18 cellular contexts compared by ENCODE assay signal in genomic region chr11:120385110-120385509, GRCh38. TPM values are rescaled to one million over a fixed set of nuclear protein-coding genes. Genes with fewer than 3 reads are reported as not detected.
DNase-seq lines count a peak whose midpoint lies in the region; ATAC-seq, FAIRE-seq and TF ChIP-seq lines count a peak whose summit lies in the region.
"Had no signal": no experiment of that assay in that cellular context is flagged by ENCODE, and none has a peak within 500 bp of the region (broad histone marks: within the 10 kb centered on the region; RNA-seq: fewer than 3 reads in every experiment).

No MANE protein-coding gene starts in this region.

- peaks cover 6% of the 10 kb centered on the region; the same call in 1 of the 3 replicates for H3K9me3 ChIP-seq in A549
- H3K9me3 ChIP-seq: upper lobe of right lung had no signal

- H3K4me1 Mint-ChIP-seq in mesothelial cell of epicardium, result peaks cover 30% of the 10 kb centered on the region

- peak overlapping the region; percentile 27; the same call in 1 of the 3 replicates for H3K4me2 ChIP-seq in A549
- H3K4me2 ChIP-seq: hepatocyte had no signal

- no peak for TF ChIP-seq CTCF in A549 (IDR thresholded peaks at IDR 0.05)
- no peak for TF ChIP-seq CTCF in mesothelial cell of epicardium (IDR thresholded peaks at IDR 0.05; ENCODE audit: unreplicated experiment)

- H3K27ac Mint-ChIP-seq in mesothelial cell of epicardium, result peak overlapping the region; percentile 35
- H3K27ac Mint-ChIP-seq: CD4-positive, alpha-beta memory T cell; stimulated activated naive B cell treated with anti-CD40 and anti-IgM and Interleukin-4, amounts not matched to agents 10 μg/mL and 1 μg/mL and 100 μg/mL, for 72 hours had no signal

- peaks cover 13% of the 10 kb centered on the region for H3K9me3 Mint-ChIP-seq in mesothelial cell of epicardium

- peaks cover 75% of the 10 kb centered on the region for H3K4me1 ChIP-seq in A549

- DNase-seq in A549 (ENCODE audit: low read depth in 1 of 2, low spot score in 1 of 2), result no peak
- peak; percentile 14 for DNase-seq in HTR-8/SVneo (ENCODE audit: insufficient read length, low spot score)
- DNase-seq in caudate nucleus (lab: John Stamatoyannopoulos, UW), result peak in 6 of 61 donors; percentile 5 to 62 (median 26)
- no peak for DNase-seq in mesothelial cell of epicardium (ENCODE audit: low spot score in 2 of 2, unreplicated experiment in 2 of 2)
- no peak for DNase-seq in NCI-H128 (lab: John Stamatoyannopoulos, UW; ENCODE audit: unreplicated experiment)
- DNase-seq in SKM-1 treated with dmso at 0.1 percent for 144 hours (lab: John Stamatoyannopoulos, UW; ENCODE audit: unreplicated experiment), result no peak
- DNase-seq: ACHN; activated CD4-positive, alpha-beta T cell treated with anti-CD3 and anti-CD28 coated beads for 4 hours; activated gamma-delta T cell treated with Interleukin-2 at 50 U/mL for 16 hours; CD4-positive, alpha-beta memory T cell; Karpas-422; NCI-H446; SHP77 treated with DMSO at 0.1 percent for 48 hours; stimulated activated naive B cell treated with anti-CD40 and anti-IgM and Interleukin-4, amounts not matched to agents 10 μg/mL and 1 μg/mL and 100 μg/mL, for 72 hours; upper lobe of right lung had no signal

- POLR2A ChIA-PET in A549 (lab: Yijun Ruan, JAX), result no interaction called here

- peaks cover 7% of the 10 kb centered on the region for H3K36me3 Mint-ChIP-seq in mesothelial cell of epicardium

- H3K4me3 ChIP-seq in A549, result no peak overlapping the region
- H3K4me3 ChIP-seq: hepatocyte, upper lobe of right lung had no signal

- H3K27me3 Mint-ChIP-seq in mesothelial cell of epicardium (ENCODE audit: low read depth), result no peaks in the 10 kb centered on the region

- no peak for TF ChIP-seq RAD21 in A549 (conservative IDR thresholded peaks at IDR 0.05 in 1 of 2, IDR thresholded peaks at IDR 0.05 in 1 of 2)

- ATAC-seq in A549, result no peak
- ATAC-seq in HG03460 (IDR thresholded peaks at IDR 0.05; ENCODE audit: unreplicated experiment), result no peak
- no peak for ATAC-seq in HG03342 (IDR thresholded peaks at IDR 0.05; ENCODE audit: unreplicated experiment)
- ATAC-seq: stimulated activated naive B cell treated with anti-CD40 and anti-IgM and Interleukin-4, amounts not matched to agents 10 μg/mL and 1 μg/mL and 100 μg/mL, for 72 hours; upper lobe of right lung had no signal

- no peak overlapping the region for H3K27ac ChIP-seq in A549
- peak overlapping the region; percentile 16 for H3K27ac ChIP-seq in caudate nucleus (ENCODE audit: low read depth, low read length)
- H3K27ac ChIP-seq: hepatocyte, upper lobe of right lung had no signal

- TF ChIP-seq EP300 in A549 (IDR thresholded peaks at IDR 0.05), result no peak

- CTCF ChIA-PET in A549 (lab: Yijun Ruan, JAX), result no interaction called here

- WGBS in A549 (ENCODE audit: missing lambda C conversion rate), result 77% methylated on average over 5 of the region's 5 CpGs

- no peak overlapping the region for H3K4me3 Mint-ChIP-seq in mesothelial cell of epicardium
- H3K4me3 Mint-ChIP-seq: CD4-positive, alpha-beta memory T cell; stimulated activated naive B cell treated with anti-CD40 and anti-IgM and Interleukin-4, amounts not matched to agents 10 μg/mL and 1 μg/mL and 100 μg/mL, for 72 hours had no signal

- FAIRE-seq in A549 (lab: Jason Lieb, UNC), result no peak
- FAIRE-seq in HTR-8/SVneo (lab: Jason Lieb, UNC), result no peak

- no peak for TF ChIP-seq POLR2A in A549 (IDR thresholded peaks at IDR 0.05; ENCODE audit: low read length)

TF ChIP-seq in A549, 52 proteins besides CTCF, POLR2A, EP300 and RAD21:
- TF ChIP-seq CEBPB (IDR thresholded peaks at IDR 0.05) (no peak), NR3C1 (IDR thresholded peaks at IDR 0.05) (no peak), RFX5 (IDR thresholded peaks at IDR 0.05) (no peak), MAX (IDR thresholded peaks at IDR 0.05) (no peak), HOXB5 (CRISPR knock-in tag; IDR thresholded peaks at IDR 0.05) (no peak), ZC3H11A (IDR thresholded peaks at IDR 0.05) (no peak), JUNB (IDR thresholded peaks at IDR 0.05) (no peak), GATA3 (IDR thresholded peaks at IDR 0.05; ENCODE audit: borderline replicate concordance) (no peak)

RNA-seq across cellular contexts. Expression of gene ARHGEF12, which starts 48.9 kb away (rescaled TPM):
- 27.2 and 31.5 TPM in 2 replicates for polyA plus RNA-seq in A549 (2011; rRNA removed)
- polyA plus RNA-seq in A549 (2012; cell fraction: cytosol; rRNA removed), result 4.0 and 4.9 TPM in 2 replicates
- polyA plus RNA-seq in A549 (2012; cell fraction: nucleus; rRNA removed), result 2.7 and 4.8 TPM in 2 replicates
- polyA plus RNA-seq in A549 (2017; fragmentation: RNase III; extraction: RNeasy Plus Mini Kit Qiagen cat#74134 plus additional on column Dnase treatment), result 16.4 to 18.0 TPM (median 16.7 TPM) in 3 replicates
- polyA minus RNA-seq in A549 (2011; rRNA and poly(A)+ RNA removed), result 48.9 and 49.8 TPM in 2 replicates
- total RNA-seq in mesothelial cell of epicardium, result 83.0 to 86.0 TPM (median 85.2 TPM) in 3 replicates
